Comparison of ENCODE assay signal across 8 cellular contexts in the genomic region with DNA sequence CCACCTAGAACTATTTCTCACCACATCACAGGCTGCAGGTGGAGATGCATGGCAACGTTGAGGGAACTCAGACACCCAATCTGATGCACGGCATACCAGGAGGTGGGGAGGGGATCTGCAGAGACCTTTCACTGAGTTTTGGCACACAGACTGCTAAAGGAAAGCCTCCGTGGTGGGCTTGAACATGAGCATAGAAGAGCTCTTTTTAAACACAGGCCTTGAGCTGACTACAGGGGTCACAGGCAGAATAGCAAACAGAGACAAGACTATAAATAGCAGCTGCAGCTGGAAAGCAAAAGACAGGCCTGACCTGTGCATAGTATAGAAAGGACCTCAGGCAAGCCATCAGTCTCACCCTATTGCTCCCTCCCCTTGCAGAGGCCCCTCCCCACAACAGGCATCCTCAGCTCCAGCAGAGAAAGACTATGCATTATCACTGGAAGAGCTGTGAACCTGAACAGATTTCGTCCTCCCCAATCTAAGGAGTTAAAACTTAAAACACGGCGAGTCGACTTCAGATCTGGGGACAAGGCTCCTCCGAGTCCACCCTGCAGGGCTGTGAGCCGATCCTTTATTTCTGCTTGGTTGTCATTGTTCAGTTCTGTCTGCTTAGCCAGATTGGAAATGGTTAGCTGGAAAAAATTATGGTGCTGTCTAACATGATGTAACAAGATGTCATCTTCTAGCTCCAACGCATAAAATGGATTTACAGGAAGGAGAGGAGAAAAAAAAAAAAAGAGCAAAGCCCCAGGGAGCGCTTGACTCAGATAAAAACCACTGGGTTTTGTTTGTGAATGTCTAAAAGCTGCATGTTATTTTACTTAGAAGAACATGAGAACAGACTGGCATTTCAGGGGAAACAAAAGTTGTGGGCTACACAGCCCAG. TPM values are rescaled to one million over a fixed set of nuclear protein-coding genes. Genes with fewer than 3 reads are reported as not detected.
DNase-seq lines count a peak whose midpoint lies in the region; ATAC-seq and TF ChIP-seq lines count a peak whose summit lies in the region.

No MANE protein-coding gene starts in this region.

- H2AK5ac ChIP-seq in trophoblast cell (ENCODE audit: low read length): peak overlapping the region; percentile 79

- peak overlapping the region; percentile 95 for H3K27ac ChIP-seq in trophoblast cell (ENCODE audit: low read depth, low read length)

- no peak overlapping the region for H3K4me3 ChIP-seq in trophoblast cell (ENCODE audit: low read depth, low read length)

- WGBS in trophoblast cell (ENCODE audit: extremely low coverage, insufficient coverage, insufficient read length): no CpG with 5 or more reads among the region's 11 CpGs

- H3K4me1 ChIP-seq in trophoblast cell (ENCODE audit: control insufficient read depth in 1 of 2, insufficient read depth in 2 of 2, low read length in 2 of 2): peaks cover 7 to 11% of the 10 kb centered on the region in 2 experiments

- H2BK120ac ChIP-seq in trophoblast cell (ENCODE audit: insufficient read depth, low read length, poor library complexity): peak overlapping the region; percentile 57

- H3K9me3 ChIP-seq in trophoblast cell (ENCODE audit: insufficient read depth, low read depth, low read length): no peaks in the 10 kb centered on the region

- CTCF ChIA-PET in activated CD4-positive, alpha-beta T cell treated with anti-CD3 and anti-CD28 coated beads, Interleukin-2, amount 10 ng/mL, durations not matched to agents 7 days and 5 days (lab: Charles Lee): interaction anchor here (0.6 to 1.6 kb wide), 8 partner anchors 10 to 183 kb away, joined by 3 to 5 read pairs (median 4); a partner anchor contains a TSS

- H3K79me2 ChIP-seq in trophoblast cell (ENCODE audit: control insufficient read depth, insufficient read depth, low read length, poor library complexity): no peaks in the 10 kb centered on the region

- POLR2A ChIA-PET in activated CD4-positive, alpha-beta T cell treated with anti-CD3 and anti-CD28 coated beads, Interleukin-2, amount 10 ng/mL, durations not matched to agents 7 days and 5 days (lab: Charles Lee): interaction anchor here (0.6 kb wide), 2 partner anchors 22 to 211 kb away, joined by 3 to 4 read pairs; no protein-coding TSS in a partner anchor

- H3K4me3 Mint-ChIP-seq in activated CD4-positive, alpha-beta T cell treated with anti-CD3 and anti-CD28 coated beads, Interleukin-2, amount 10 ng/mL, durations not matched to agents 7 days and 5 days: peak overlapping the region; percentile 28

- H3K4me2 ChIP-seq in trophoblast cell (ENCODE audit: low read length): peak overlapping the region; percentile 53

- DNase-seq in HuH-7.5 (ENCODE audit: low spot score) (peak; percentile 23), erythroblast (lab: John Stamatoyannopoulos, UW) (peak; percentile 42 to 78), trophoblast cell (no peak), KG1 (lab: John Stamatoyannopoulos, UW) (no peak)
- peak; percentile 34 for DNase-seq in activated CD4-positive, alpha-beta T cell treated with anti-CD3 and anti-CD28 coated beads, Interleukin-2, amount 10 ng/mL, durations not matched to agents 7 days and 5 days

- H3K79me1 ChIP-seq in trophoblast cell (ENCODE audit: low read length): peaks cover 16% of the 10 kb centered on the region

- peak overlapping the region; percentile 4 for H3K14ac ChIP-seq in trophoblast cell (ENCODE audit: low read length)

- no peaks in the 10 kb centered on the region for H3K27me3 ChIP-seq in trophoblast cell (ENCODE audit: insufficient read depth, low read length)

- TF ChIP-seq POLR2A in erythroblast (IDR thresholded peaks at IDR 0.05; ENCODE audit: low read length): no peak

- H4K8ac ChIP-seq in trophoblast cell (ENCODE audit: low read depth, low read length): peak overlapping the region; percentile 76

- peak overlapping the region; percentile 89 for H4K91ac ChIP-seq in trophoblast cell (ENCODE audit: low read depth, low read length)

- no peaks in the 10 kb centered on the region for H3K27me3 Mint-ChIP-seq in activated CD4-positive, alpha-beta T cell treated with anti-CD3 and anti-CD28 coated beads, Interleukin-2, amount 10 ng/mL, durations not matched to agents 7 days and 5 days

- ATAC-seq in GM18499 (IDR thresholded peaks at IDR 0.05; ENCODE audit: insufficient read depth, unreplicated experiment) (peak; percentile 48), GM19324 (IDR thresholded peaks at IDR 0.05; ENCODE audit: low FRiP score, unreplicated experiment) (no peak), HG02870 (IDR thresholded peaks at IDR 0.05; ENCODE audit: unreplicated experiment) (no peak)

- H3K9me3 Mint-ChIP-seq in activated CD4-positive, alpha-beta T cell treated with anti-CD3 and anti-CD28 coated beads, Interleukin-2, amount 10 ng/mL, durations not matched to agents 7 days and 5 days: peaks cover 4% of the 10 kb centered on the region

- H4K12ac ChIP-seq in trophoblast cell (ENCODE audit: low read depth, low read length): no peak overlapping the region

- no peak overlapping the region for H3K9ac ChIP-seq in trophoblast cell (ENCODE audit: low read length)

- no peak overlapping the region for H2AFZ ChIP-seq in trophoblast cell (ENCODE audit: insufficient read depth, low read length, poor library complexity)

- H3K27ac Mint-ChIP-seq in activated CD4-positive, alpha-beta T cell treated with anti-CD3 and anti-CD28 coated beads, Interleukin-2, amount 10 ng/mL, durations not matched to agents 7 days and 5 days: peak overlapping the region; percentile 87

- H3K18ac ChIP-seq in trophoblast cell (ENCODE audit: low read length): peak overlapping the region; percentile 84

- H2BK12ac ChIP-seq in trophoblast cell (ENCODE audit: low read length): peak overlapping the region; percentile 92

- no peak overlapping the region for H3K4ac ChIP-seq in trophoblast cell (ENCODE audit: low read depth, low read length)

- H2BK5ac ChIP-seq in trophoblast cell (ENCODE audit: low read depth, low read length, poor library complexity): peak overlapping the region; percentile 79

- peaks cover 3% of the 10 kb centered on the region for H3K36me3 Mint-ChIP-seq in activated CD4-positive, alpha-beta T cell treated with anti-CD3 and anti-CD28 coated beads, Interleukin-2, amount 10 ng/mL, durations not matched to agents 7 days and 5 days (ENCODE audit: low read depth)

- no peak overlapping the region for H3K23ac ChIP-seq in trophoblast cell (ENCODE audit: low read length)

- peaks cover 39% of the 10 kb centered on the region for H3K4me1 Mint-ChIP-seq in activated CD4-positive, alpha-beta T cell treated with anti-CD3 and anti-CD28 coated beads, Interleukin-2, amount 10 ng/mL, durations not matched to agents 7 days and 5 days

- H3K36me3 ChIP-seq in trophoblast cell (ENCODE audit: control insufficient read depth in 1 of 2, insufficient read depth in 2 of 2, low read length in 2 of 2): no peaks in the 10 kb centered on the region

RNA-seq across cellular contexts. Expression of a gene that starts 25.3 kb away (rescaled TPM):
- 10 to 100 TPM; 20.7 to 24.6 TPM for total RNA-seq in activated CD4-positive, alpha-beta T cell treated with anti-CD3 and anti-CD28 coated beads, Interleukin-2, amount 10 ng/mL, durations not matched to agents 7 days and 5 days
- polyA plus RNA-seq in trophoblast cell (2013): 10.4 and 10.6 TPM in 2 replicates

Comparison
In these comparisons a context has a peak if more than half of its experiments do, and no peak if none do; other contexts are left out.
1. DNase-seq: peak in HuH-7.5 (single experiment), activated CD4-positive, alpha-beta T cell treated with anti-CD3 and anti-CD28 coated beads, Interleukin-2, amount 10 ng/mL, durations not matched to agents 7 days and 5 days (single experiment) and erythroblast (2 of 2); none in trophoblast cell (0 of 2) and KG1 (single experiment).